1 cellular context compared by ENCODE assay signal in genomic region chr5:123876265-123876790, GRCh38.
TF ChIP-seq lines count a peak whose summit lies in the region.

No MANE protein-coding gene starts in this region.

TF ChIP-seq in H1, 55 proteins besides CTCF, POLR2A, EP300 and RAD21:
- TF ChIP-seq TBP (IDR thresholded peaks at IDR 0.05; ENCODE audit: low read depth, low read length) (no peak), HDAC2 (IDR thresholded peaks at IDR 0.05; ENCODE audit: borderline replicate concordance in 1 of 2, low read depth in 2 of 2, low read length in 2 of 2) (0 out of 4 replicates have a peak, but pooled peaks of 1 of the 2 experiments have one; percentile 4)
